25 cellular contexts compared by ENCODE assay signal in genomic region chr12:9662488-9662887, GRCh38. TPM values are rescaled to one million over a fixed set of nuclear protein-coding genes. Genes with fewer than 3 reads are reported as not detected.
A peak's percentile ranks its signal among the peaks of the same experiment; 100 is the strongest.
DNase-seq lines count a peak whose midpoint lies in the region; ATAC-seq, FAIRE-seq and TF ChIP-seq lines count a peak whose summit lies in the region.
"Had no signal": no experiment of that assay in that cellular context is flagged by ENCODE, and none has a peak within 500 bp of the region (broad histone marks: within the 10 kb centered on the region; RNA-seq: fewer than 3 reads in every experiment).

No MANE protein-coding gene starts in this region.

- H3K9me2 ChIP-seq in OCI-LY1 (ENCODE audit: low read depth, low read length): no peaks in the 10 kb centered on the region

- H3K4me1 Mint-ChIP-seq in activated CD4-positive, alpha-beta T cell treated with anti-CD3 and anti-CD28 coated beads for 36 hours: peaks cover 93% of the 10 kb centered on the region
- peaks cover 92% of the 10 kb centered on the region for H3K4me1 Mint-ChIP-seq in activated naive CD8-positive, alpha-beta T cell (ENCODE audit: low read depth)
- peaks cover 60 to 61% of the 10 kb centered on the region in 2 donors for H3K4me1 Mint-ChIP-seq in natural killer cell
- H3K4me1 Mint-ChIP-seq: neural crest cell had no signal

- intact Hi-C loops in activated CD4-positive, alpha-beta T cell treated with anti-CD3 and anti-CD28 coated beads for 36 hours (cut with DNase I, micrococcal nuclease): no loop called here
- intact Hi-C loops in natural killer cell (cut with micrococcal nuclease): no loop called here
- intact Hi-C loops in heart right ventricle (cut with DNase I): no loop called here

- TF ChIP-seq CTCF in OCI-LY1 (IDR thresholded peaks at IDR 0.05; ENCODE audit: low read length) (no peak), natural killer cell (IDR thresholded peaks at IDR 0.05) (no peak), heart right ventricle (IDR thresholded peaks at IDR 0.05) (no peak)

- H3K27me3 ChIP-seq in OCI-LY1 (ENCODE audit: insufficient read depth, low read length): no peaks in the 10 kb centered on the region
- no peaks in the 10 kb centered on the region for H3K27me3 ChIP-seq in heart right ventricle
- H3K27me3 ChIP-seq: body of pancreas, hepatocyte, tibial artery had no signal

- H3K4me3 ChIP-seq in OCI-LY1 (ENCODE audit: low read depth, low read length, poor library complexity, severe bottlenecking) (no peak overlapping the region), heart right ventricle (no peak overlapping the region)
- H3K4me3 ChIP-seq: A549, body of pancreas, hepatocyte, SK-N-MC, skin epidermis, tibial artery had no signal

- H3K27ac ChIP-seq in OCI-LY1 (ENCODE audit: low read depth, low read length, poor library complexity, severe bottlenecking) (peak overlapping the region; percentile 27), heart right ventricle (no peak overlapping the region)
- H3K27ac ChIP-seq: A549, body of pancreas, hepatocyte, SK-N-MC, tibial artery had no signal

- peak; percentile 7 for ATAC-seq in activated CD4-positive, alpha-beta T cell treated with anti-CD3 and anti-CD28 coated beads for 36 hours
- ATAC-seq in natural killer cell: peak in 1 of 3 donors; percentile 49
- ATAC-seq in heart right ventricle: no peak
- ATAC-seq: A549, body of pancreas had no signal

- H3K4me2 ChIP-seq in OCI-LY1 (ENCODE audit: low read length): no peak overlapping the region
- H3K4me2 ChIP-seq: A549, hepatocyte had no signal

- H3K36me3 ChIP-seq in OCI-LY1 (ENCODE audit: insufficient read depth, low read length) (peaks cover 73% of the 10 kb centered on the region), heart right ventricle (peaks cover 0 to 97% (median 22%) of the 10 kb centered on the region in 9 donors)

- H3K4me1 ChIP-seq in OCI-LY1 (ENCODE audit: insufficient read depth, low read length, severe bottlenecking): peaks cover 13% of the 10 kb centered on the region
- H3K4me1 ChIP-seq in heart right ventricle: peaks cover 0 to 7% (median 0%) of the 10 kb centered on the region in 9 donors
- H3K4me1 ChIP-seq: body of pancreas had no signal

- H3K27ac Mint-ChIP-seq in activated CD4-positive, alpha-beta T cell treated with anti-CD3 and anti-CD28 coated beads for 36 hours: peak overlapping the region; percentile 55
- H3K27ac Mint-ChIP-seq in activated naive CD8-positive, alpha-beta T cell: peak overlapping the region; percentile 97
- H3K27ac Mint-ChIP-seq in natural killer cell: peak overlapping the region; percentile 33 to 84
- H3K27ac Mint-ChIP-seq: progenitor cell of endocrine pancreas had no signal

- no peaks in the 10 kb centered on the region for H3K79me2 ChIP-seq in OCI-LY1 (ENCODE audit: insufficient read depth, low read length)
- H3K79me2 ChIP-seq: hepatocyte had no signal

- no peaks in the 10 kb centered on the region for H4K20me1 ChIP-seq in OCI-LY1 (ENCODE audit: insufficient read depth, low read length)

- DNase-seq in activated CD4-positive, alpha-beta T cell treated with anti-CD3 and anti-CD28 coated beads for 36 hours: no peak
- no peak for DNase-seq in activated CD4-positive, alpha-beta T cell treated with anti-CD3 and anti-CD28 coated beads for 1 hour
- DNase-seq in natural killer cell (no peak), ACHN (no peak), heart right ventricle (no peak), urothelium cell line (ENCODE audit: low spot score) (no peak)
- DNase-seq: activated CD4-positive, alpha-beta T cell treated with anti-CD3 and anti-CD28 coated beads, Interleukin-2, amount 50 U/mL, for 48 hours; activated effector memory CD4-positive, alpha-beta T cell treated with Interleukin-2 at 50 U/mL for 16 hours; body of pancreas; GOT3; NCI-H1417 treated with DMSO at 0.1 percent for 48 hours; NCI-H69; stimulated activated CD4-positive, alpha-beta T cell treated with anti-CD3 and anti-CD28 coated beads, Interleukin-4, amount 100 ng/mL, for 4 hours; tibial artery had no signal

- POLR2A ChIA-PET in activated CD4-positive, alpha-beta T cell treated with anti-CD3 and anti-CD28 coated beads for 36 hours (lab: Charles Lee): interaction anchor here (1.0 to 1.1 kb wide), 2 partner anchors 12 to 14 kb away, joined by 3 to 7 read pairs; no protein-coding TSS in a partner anchor

- no peak for FAIRE-seq in urothelium cell line (lab: Jason Lieb, UNC)
- FAIRE-seq: A549, colon, keratinocyte, TTC549 had no signal

- no peak overlapping the region for H3K4me3 Mint-ChIP-seq in activated CD4-positive, alpha-beta T cell treated with anti-CD3 and anti-CD28 coated beads for 36 hours
- peak overlapping the region; percentile 30 for H3K4me3 Mint-ChIP-seq in activated naive CD8-positive, alpha-beta T cell
- H3K4me3 Mint-ChIP-seq in natural killer cell: peak overlapping the region; percentile 29
- H3K4me3 Mint-ChIP-seq: neural crest cell had no signal

- H3K9ac ChIP-seq in OCI-LY1 (ENCODE audit: low read length): no peak overlapping the region

- CTCF ChIA-PET in activated CD4-positive, alpha-beta T cell treated with anti-CD3 and anti-CD28 coated beads for 36 hours (lab: Charles Lee): interaction anchor here (0.7 to 11.5 kb wide), 3 partner anchors 11 to 126 kb away, joined by 3 to 124 read pairs (median 5); no protein-coding TSS in a partner anchor

- H3F3A ChIP-seq in OCI-LY1 (ENCODE audit: insufficient read depth, low read length): no peaks in the 10 kb centered on the region

- in situ Hi-C loops in ACHN (cut with HindIII; ENCODE audit: low pct_ligation_motif_present, low pct_unique_long_range_greater_than_20kb, low sequenced_read_pairs): no loop called here

- H3K27me3 Mint-ChIP-seq in activated CD4-positive, alpha-beta T cell treated with anti-CD3 and anti-CD28 coated beads for 36 hours: no peaks in the 10 kb centered on the region
- no peaks in the 10 kb centered on the region for H3K27me3 Mint-ChIP-seq in activated naive CD8-positive, alpha-beta T cell
- no peaks in the 10 kb centered on the region for H3K27me3 Mint-ChIP-seq in natural killer cell (ENCODE audit: low read depth in 2 of 2)
- H3K27me3 Mint-ChIP-seq: progenitor cell of endocrine pancreas had no signal

- H3K36me3 Mint-ChIP-seq in activated CD4-positive, alpha-beta T cell treated with anti-CD3 and anti-CD28 coated beads for 36 hours (ENCODE audit: low read depth): peaks cover 91% of the 10 kb centered on the region
- H3K36me3 Mint-ChIP-seq in activated naive CD8-positive, alpha-beta T cell: peaks cover 55% of the 10 kb centered on the region
- peaks cover 60% of the 10 kb centered on the region for H3K36me3 Mint-ChIP-seq in natural killer cell

- H2AFZ ChIP-seq in OCI-LY1 (ENCODE audit: low read length): no peak overlapping the region
- H2AFZ ChIP-seq: hepatocyte had no signal

- peaks cover 12% of the 10 kb centered on the region for H3K9me3 Mint-ChIP-seq in activated CD4-positive, alpha-beta T cell treated with anti-CD3 and anti-CD28 coated beads for 36 hours (ENCODE audit: low read depth)
- H3K9me3 Mint-ChIP-seq in activated naive CD8-positive, alpha-beta T cell (ENCODE audit: low read depth): peaks cover 8% of the 10 kb centered on the region
- no peaks in the 10 kb centered on the region for H3K9me3 Mint-ChIP-seq in natural killer cell

- no peaks in the 10 kb centered on the region for H3K9me3 ChIP-seq in OCI-LY1 (ENCODE audit: low read length)
- H3K9me3 ChIP-seq in heart right ventricle: no peaks in the 10 kb centered on the region
- H3K9me3 ChIP-seq: A549, body of pancreas, tibial artery had no signal

RNA-seq across cellular contexts. Expression of gene CLEC2D, which starts 7.0 kb away (rescaled TPM):
- 100 to 1,000 TPM; 190 to 212 TPM for total RNA-seq in activated CD4-positive, alpha-beta T cell treated with anti-CD3 and anti-CD28 coated beads for 36 hours
- 100 to 1,000 TPM; 140 to 219 (median 209) TPM for total RNA-seq in natural killer cell
- total RNA-seq in heart right ventricle: 1 to 10 TPM; 1.6 to 9.5 (median 3.2) TPM
- polyA plus RNA-seq in heart right ventricle: 10 to 100 TPM in 1 of 2 donors, 1 to 10 TPM in 1; 1.2 to 15.6 TPM

RNA-seq across cellular contexts. Expression of gene KLRB1, which starts 54.8 kb away (rescaled TPM):
- under 1 TPM; 0.40 to 0.87 TPM for total RNA-seq in activated CD4-positive, alpha-beta T cell treated with anti-CD3 and anti-CD28 coated beads for 36 hours
- 100 to 1,000 TPM; 194 to 310 (median 216) TPM for total RNA-seq in natural killer cell
- total RNA-seq in heart right ventricle: 1 to 10 TPM in 1 of 10 donors, under 1 TPM in 6, not detected in 3; 0.16 to 1.4 (median 0.19) TPM
- polyA plus RNA-seq in heart right ventricle: under 1 TPM; 0.16 to 0.44 TPM
- total RNA-seq: hepatocyte, neural crest cell, progenitor cell of endocrine pancreas had no signal
- polyA plus RNA-seq: A549, hepatocyte, keratinocyte had no signal

Comparison
In these comparisons a context has a peak if more than half of its experiments do, and no peak if none do; other contexts are left out.
1. RNA of gene CLEC2D, which starts 7.0 kb away (total RNA-seq): 190 to 212 TPM in activated CD4-positive, alpha-beta T cell treated with anti-CD3 and anti-CD28 coated beads for 36 hours and 140 to 219 TPM in natural killer cell; 1.6 to 9.5 TPM in heart right ventricle; every median in the first group is over 10 times any median in the second.
2. RNA of gene KLRB1, which starts 54.8 kb away (total RNA-seq): 194 to 310 TPM in natural killer cell; 0.40 to 0.87 TPM in activated CD4-positive, alpha-beta T cell treated with anti-CD3 and anti-CD28 coated beads for 36 hours and 0.16 to 1.4 TPM in heart right ventricle; every median in the first group is over 10 times any median in the second.
3. Peak in every context shown above with its lines, with median percentiles within 50 percentile points of each other: H3K27ac Mint-ChIP-seq.